ENCODE assay signal across 1 cellular context in the genomic region with DNA sequence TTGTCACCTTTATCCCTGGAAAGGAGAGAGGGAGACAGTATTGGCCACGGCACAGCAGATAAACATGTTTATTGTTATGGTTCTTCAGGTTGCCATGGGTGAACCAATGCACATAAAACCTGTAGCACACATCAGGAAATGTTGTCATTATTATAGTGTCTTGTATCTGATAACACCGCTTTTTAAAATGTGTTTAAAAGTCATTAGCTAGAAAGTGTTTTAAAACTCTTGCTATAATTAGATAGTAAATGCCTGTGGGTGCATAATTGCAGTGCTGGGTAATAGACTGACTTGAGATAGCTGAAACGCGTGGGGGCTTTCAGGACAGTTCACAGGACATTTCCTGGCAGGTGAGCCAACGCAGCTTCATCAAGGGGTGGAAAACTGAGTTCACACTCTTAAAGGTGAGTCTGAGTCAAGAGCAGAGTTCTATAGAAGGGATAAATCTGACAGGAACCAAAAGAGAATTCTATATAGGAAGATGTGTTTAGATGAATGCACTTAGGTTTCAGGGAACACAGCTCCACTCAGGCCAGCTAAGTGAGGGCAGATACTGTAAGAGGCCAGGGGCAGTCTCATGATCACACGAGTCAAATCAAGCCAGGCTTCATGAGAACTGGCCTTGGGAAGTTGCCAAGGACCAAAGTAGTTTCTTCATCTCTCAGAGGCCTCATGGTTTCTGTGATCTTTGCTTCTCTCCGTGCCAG.
TF ChIP-seq lines count a peak whose summit lies in the region.

No MANE protein-coding gene starts in this region.

TF ChIP-seq in GM12878, 131 proteins besides CTCF, POLR2A, EP300 and RAD21 (continued from another document):
- TF ChIP-seq, protein P1, sequence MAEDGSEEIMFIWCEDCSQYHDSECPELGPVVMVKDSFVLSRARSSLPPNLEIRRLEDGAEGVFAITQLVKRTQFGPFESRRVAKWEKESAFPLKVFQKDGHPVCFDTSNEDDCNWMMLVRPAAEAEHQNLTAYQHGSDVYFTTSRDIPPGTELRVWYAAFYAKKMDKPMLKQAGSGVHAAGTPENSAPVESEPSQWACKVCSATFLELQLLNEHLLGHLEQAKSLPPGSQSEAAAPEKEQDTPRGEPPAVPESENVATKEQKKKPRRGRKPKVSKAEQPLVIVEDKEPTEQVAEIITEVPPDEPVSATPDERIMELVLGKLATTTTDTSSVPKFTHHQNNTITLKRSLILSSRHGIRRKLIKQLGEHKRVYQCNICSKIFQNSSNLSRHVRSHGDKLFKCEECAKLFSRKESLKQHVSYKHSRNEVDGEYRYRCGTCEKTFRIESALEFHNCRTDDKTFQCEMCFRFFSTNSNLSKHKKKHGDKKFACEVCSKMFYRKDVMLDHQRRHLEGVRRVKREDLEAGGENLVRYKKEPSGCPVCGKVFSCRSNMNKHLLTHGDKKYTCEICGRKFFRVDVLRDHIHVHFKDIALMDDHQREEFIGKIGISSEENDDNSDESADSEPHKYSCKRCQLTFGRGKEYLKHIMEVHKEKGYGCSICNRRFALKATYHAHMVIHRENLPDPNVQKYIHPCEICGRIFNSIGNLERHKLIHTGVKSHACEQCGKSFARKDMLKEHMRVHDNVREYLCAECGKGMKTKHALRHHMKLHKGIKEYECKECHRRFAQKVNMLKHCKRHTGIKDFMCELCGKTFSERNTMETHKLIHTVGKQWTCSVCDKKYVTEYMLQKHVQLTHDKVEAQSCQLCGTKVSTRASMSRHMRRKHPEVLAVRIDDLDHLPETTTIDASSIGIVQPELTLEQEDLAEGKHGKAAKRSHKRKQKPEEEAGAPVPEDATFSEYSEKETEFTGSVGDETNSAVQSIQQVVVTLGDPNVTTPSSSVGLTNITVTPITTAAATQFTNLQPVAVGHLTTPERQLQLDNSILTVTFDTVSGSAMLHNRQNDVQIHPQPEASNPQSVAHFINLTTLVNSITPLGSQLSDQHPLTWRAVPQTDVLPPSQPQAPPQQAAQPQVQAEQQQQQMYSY (CRISPR knock-in tag; IDR thresholded peaks at IDR 0.05), result no peak
- TF ChIP-seq HDGF (IDR thresholded peaks at IDR 0.05) (no peak), ATF3 (IDR thresholded peaks at IDR 0.05; ENCODE audit: borderline replicate concordance, extremely low read depth, low read depth, low read length) (no peak), ZBTB11 (CRISPR knock-in tag; IDR thresholded peaks at IDR 0.05) (no peak), JUNB (IDR thresholded peaks at IDR 0.05) (no peak)
- TF ChIP-seq, protein P2, sequence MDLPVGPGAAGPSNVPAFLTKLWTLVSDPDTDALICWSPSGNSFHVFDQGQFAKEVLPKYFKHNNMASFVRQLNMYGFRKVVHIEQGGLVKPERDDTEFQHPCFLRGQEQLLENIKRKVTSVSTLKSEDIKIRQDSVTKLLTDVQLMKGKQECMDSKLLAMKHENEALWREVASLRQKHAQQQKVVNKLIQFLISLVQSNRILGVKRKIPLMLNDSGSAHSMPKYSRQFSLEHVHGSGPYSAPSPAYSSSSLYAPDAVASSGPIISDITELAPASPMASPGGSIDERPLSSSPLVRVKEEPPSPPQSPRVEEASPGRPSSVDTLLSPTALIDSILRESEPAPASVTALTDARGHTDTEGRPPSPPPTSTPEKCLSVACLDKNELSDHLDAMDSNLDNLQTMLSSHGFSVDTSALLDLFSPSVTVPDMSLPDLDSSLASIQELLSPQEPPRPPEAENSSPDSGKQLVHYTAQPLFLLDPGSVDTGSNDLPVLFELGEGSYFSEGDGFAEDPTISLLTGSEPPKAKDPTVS (IDR thresholded peaks at IDR 0.05; ENCODE audit: low read depth, low read length), result no peak
- TF ChIP-seq, protein P3, sequence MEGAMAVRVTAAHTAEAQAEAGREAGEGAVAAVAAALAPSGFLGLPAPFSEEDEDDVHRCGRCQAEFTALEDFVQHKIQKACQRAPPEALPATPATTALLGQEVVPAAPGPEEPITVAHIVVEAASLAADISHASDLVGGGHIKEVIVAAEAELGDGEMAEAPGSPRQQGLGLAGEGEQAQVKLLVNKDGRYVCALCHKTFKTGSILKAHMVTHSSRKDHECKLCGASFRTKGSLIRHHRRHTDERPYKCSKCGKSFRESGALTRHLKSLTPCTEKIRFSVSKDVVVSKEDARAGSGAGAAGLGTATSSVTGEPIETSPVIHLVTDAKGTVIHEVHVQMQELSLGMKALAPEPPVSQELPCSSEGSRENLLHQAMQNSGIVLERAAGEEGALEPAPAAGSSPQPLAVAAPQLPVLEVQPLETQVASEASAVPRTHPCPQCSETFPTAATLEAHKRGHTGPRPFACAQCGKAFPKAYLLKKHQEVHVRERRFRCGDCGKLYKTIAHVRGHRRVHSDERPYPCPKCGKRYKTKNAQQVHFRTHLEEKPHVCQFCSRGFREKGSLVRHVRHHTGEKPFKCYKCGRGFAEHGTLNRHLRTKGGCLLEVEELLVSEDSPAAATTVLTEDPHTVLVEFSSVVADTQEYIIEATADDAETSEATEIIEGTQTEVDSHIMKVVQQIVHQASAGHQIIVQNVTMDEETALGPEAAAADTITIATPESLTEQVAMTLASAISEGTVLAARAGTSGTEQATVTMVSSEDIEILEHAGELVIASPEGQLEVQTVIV (IDR thresholded peaks at IDR 0.05; ENCODE audit: borderline replicate concordance, partially characterized antibody), result no peak
- TF ChIP-seq, protein P4, sequence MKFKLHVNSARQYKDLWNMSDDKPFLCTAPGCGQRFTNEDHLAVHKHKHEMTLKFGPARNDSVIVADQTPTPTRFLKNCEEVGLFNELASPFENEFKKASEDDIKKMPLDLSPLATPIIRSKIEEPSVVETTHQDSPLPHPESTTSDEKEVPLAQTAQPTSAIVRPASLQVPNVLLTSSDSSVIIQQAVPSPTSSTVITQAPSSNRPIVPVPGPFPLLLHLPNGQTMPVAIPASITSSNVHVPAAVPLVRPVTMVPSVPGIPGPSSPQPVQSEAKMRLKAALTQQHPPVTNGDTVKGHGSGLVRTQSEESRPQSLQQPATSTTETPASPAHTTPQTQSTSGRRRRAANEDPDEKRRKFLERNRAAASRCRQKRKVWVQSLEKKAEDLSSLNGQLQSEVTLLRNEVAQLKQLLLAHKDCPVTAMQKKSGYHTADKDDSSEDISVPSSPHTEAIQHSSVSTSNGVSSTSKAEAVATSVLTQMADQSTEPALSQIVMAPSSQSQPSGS (IDR thresholded peaks at IDR 0.05; ENCODE audit: low read length), result no peak
